ENCODE assay signal across 18 cellular contexts in genomic region chr17:50817838-50818237, GRCh38. TPM values are rescaled to one million over a fixed set of nuclear protein-coding genes. Genes with fewer than 3 reads are reported as not detected.
A peak's percentile ranks its signal among the peaks of the same experiment; 100 is the strongest.
DNase-seq lines count a peak whose midpoint lies in the region; ATAC-seq and TF ChIP-seq lines count a peak whose summit lies in the region.
"Had no signal": no experiment of that assay in that cellular context is flagged by ENCODE, and none has a peak within 500 bp of the region (broad histone marks: within the 10 kb centered on the region; RNA-seq: fewer than 3 reads in every experiment).

No MANE protein-coding gene starts in this region.

- no peak overlapping the region for H3K27ac Mint-ChIP-seq in MCF 10A (ENCODE audit: low read depth, unreplicated experiment)
- H3K27ac Mint-ChIP-seq: CD4-positive, alpha-beta T cell had no signal

- CTCF ChIA-PET in MCF 10A (lab: Yijun Ruan, JAX): interaction anchor here (1.2 to 2.1 kb wide), 6 partner anchors 12 to 33 kb away, joined by 3 to 8 read pairs (median 7); no protein-coding TSS in a partner anchor

- H3K4me3 ChIP-seq in breast epithelium (no peak overlapping the region), fibroblast of mammary gland (ENCODE audit: control insufficient read depth, low read depth, low read length) (no peak overlapping the region), colonic mucosa (no peak overlapping the region)
- H3K4me3 ChIP-seq: tibial nerve had no signal

- peak overlapping the region in 1 of 2 donors; percentile 27 for H3K27ac ChIP-seq in breast epithelium
- H3K27ac ChIP-seq in colonic mucosa: no peak overlapping the region
- H3K27ac ChIP-seq: 22Rv1, neutrophil, sigmoid colon, tibial nerve had no signal

- peaks cover 14% of the 10 kb centered on the region for H3K4me1 Mint-ChIP-seq in MCF 10A (ENCODE audit: insufficient read depth, unreplicated experiment)

- H3K9me3 Mint-ChIP-seq in MCF 10A (ENCODE audit: unreplicated experiment): peaks cover 6% of the 10 kb centered on the region
- H3K9me3 Mint-ChIP-seq: CD4-positive, alpha-beta T cell had no signal

- POLR2A ChIA-PET in MCF 10A (lab: Yijun Ruan, JAX): interaction anchor here (0.8 kb wide), 1 partner anchor 31 kb away, joined by 3 read pairs; no protein-coding TSS in a partner anchor

- H3K9me3 ChIP-seq in breast epithelium (no peaks in the 10 kb centered on the region), colonic mucosa (no peaks in the 10 kb centered on the region)
- H3K9me3 ChIP-seq: neutrophil, sigmoid colon had no signal

- H3K27me3 Mint-ChIP-seq in MCF 10A (ENCODE audit: insufficient read depth, unreplicated experiment): no peaks in the 10 kb centered on the region

- intact Hi-C loops in MCF 10A (cut with micrococcal nuclease): no loop called here
- intact Hi-C loops in breast epithelium (cut with DNase I; ENCODE audit: low total_unique reads): loop anchor here (1.0 kb wide), 1 partner anchor 24 kb away; no protein-coding TSS in a partner anchor
- intact Hi-C loops in colonic mucosa (cut with DNase I): no loop called here

- no peaks in the 10 kb centered on the region for H3K36me3 Mint-ChIP-seq in MCF 10A (ENCODE audit: insufficient read depth, unreplicated experiment)

- ATAC-seq in SK-N-SH treated with all-trans-retinoic acid at 6 μM for 48 hours (peak; percentile 74), GM19452 (IDR thresholded peaks at IDR 0.05; ENCODE audit: unreplicated experiment) (no peak), HG02588 (IDR thresholded peaks at IDR 0.05; ENCODE audit: unreplicated experiment) (no peak), GM19463 (IDR thresholded peaks at IDR 0.05; ENCODE audit: unreplicated experiment) (no peak)

- no TSS peak for BruUV-seq in MCF 10A (replicated peaks; lab: Mats Ljungman, UMichigan)

- no peaks in the 10 kb centered on the region for H3K4me1 ChIP-seq in breast epithelium
- no peaks in the 10 kb centered on the region for H3K4me1 ChIP-seq in colonic mucosa

- TF ChIP-seq CTCF in MCF 10A (IDR thresholded peaks at IDR 0.05; ENCODE audit: unreplicated experiment): no peak
- TF ChIP-seq CTCF in breast epithelium (IDR thresholded peaks at IDR 0.05): no peak
- no peak for TF ChIP-seq CTCF in fibroblast of mammary gland (conservative IDR thresholded peaks at IDR 0.05; ENCODE audit: control insufficient read depth, insufficient read depth, low read depth, low read length)
- TF ChIP-seq CTCF in colonic mucosa (IDR thresholded peaks at IDR 0.05): no peak

- TF ChIP-seq POLR2A in breast epithelium (IDR thresholded peaks at IDR 0.05): no peak

- DNase-seq in MCF 10A (ENCODE audit: unreplicated experiment) (peak; percentile 48), breast epithelium (ENCODE audit: low spot score in 2 of 2) (no peak), fibroblast of mammary gland (ENCODE audit: low read depth) (peak; percentile 7), colonic mucosa (no peak)
- DNase-seq: NCI-H1436, sigmoid colon had no signal

- H3K4me3 Mint-ChIP-seq in MCF 10A (ENCODE audit: unreplicated experiment): no peak overlapping the region
- H3K4me3 Mint-ChIP-seq: CD4-positive, alpha-beta T cell had no signal

- H3K9ac ChIP-seq in colonic mucosa (ENCODE audit: low read depth in 2 of 2, low read length in 2 of 2): no peak overlapping the region

- H3K27me3 ChIP-seq in breast epithelium: no peaks in the 10 kb centered on the region
- no peaks in the 10 kb centered on the region for H3K27me3 ChIP-seq in colonic mucosa
- H3K27me3 ChIP-seq: sigmoid colon, tibial nerve had no signal

- H3K36me3 ChIP-seq in breast epithelium: no peaks in the 10 kb centered on the region
- no peaks in the 10 kb centered on the region for H3K36me3 ChIP-seq in colonic mucosa
- H3K36me3 ChIP-seq: neutrophil, sigmoid colon, tibial nerve had no signal

TF ChIP-seq in SK-N-SH treated with all-trans-retinoic acid at 6 μM for 48 hours, 23 proteins besides CTCF, POLR2A, EP300 and RAD21:
- TF ChIP-seq ZNF8 (CRISPR knock-in tag; IDR thresholded peaks at IDR 0.05): no peak
- no peak for TF ChIP-seq CREB5 (CRISPR knock-in tag; IDR thresholded peaks at IDR 0.05; ENCODE audit: low read depth)

RNA-seq across cellular contexts. Expression of gene WFIKKN2, which starts 17.5 kb away (rescaled TPM):
- total RNA-seq in MCF 10A (2022) (not detected in 2 replicates), breast epithelium (not detected), colonic mucosa (under 1 TPM; 0.10 to 0.13 TPM)
- total RNA-seq: CD4-positive, alpha-beta T cell; dermis blood vessel endothelial cell; NCI-H460 had no signal

RNA-seq across cellular contexts. Expression of gene TOB1, which starts 48.3 kb away (rescaled TPM):
- total RNA-seq in MCF 10A (2022): 53.1 and 66.0 TPM in 2 replicates
- total RNA-seq in breast epithelium: 100 to 1,000 TPM in 1 of 3 donors, 10 to 100 TPM in 2; 12.6 to 145 (median 54.1) TPM
- total RNA-seq in colonic mucosa: 100 to 1,000 TPM; 116 to 169 TPM

RNA-seq across cellular contexts. Expression of gene ANKRD40CL, which starts 50.5 kb away (rescaled TPM):
- total RNA-seq in MCF 10A (2022) (not detected in 2 replicates), breast epithelium (not detected), colonic mucosa (10 to 100 TPM; 44.9 to 54.5 TPM)
- total RNA-seq: CD4-positive, alpha-beta T cell; dermis blood vessel endothelial cell; fibroblast of villous mesenchyme; mesenteric fat pad; NCI-H460; sigmoid colon; tibial nerve had no signal

Comparison
In these comparisons a context has a peak if more than half of its experiments do, and no peak if none do; other contexts are left out.
1. DNase-seq: peak in MCF 10A (single experiment) and fibroblast of mammary gland (single experiment); none in breast epithelium (0 of 2) and colonic mucosa (single experiment).
2. RNA of gene ANKRD40CL, which starts 50.5 kb away (total RNA-seq): 44.9 to 54.5 TPM in colonic mucosa; not detected in MCF 10A and not detected in breast epithelium; every median in the first group is over 10 times any median in the second.